ENCODE assay signal across 18 cellular contexts in genomic region chr10:4390219-4390618, GRCh38.
DNase-seq lines count a peak whose midpoint lies in the region; ATAC-seq and TF ChIP-seq lines count a peak whose summit lies in the region.
"Had no signal": no experiment of that assay in that cellular context is flagged by ENCODE, and none has a peak within 500 bp of the region (broad histone marks: within the 10 kb centered on the region; RNA-seq: fewer than 3 reads in every experiment).

No MANE protein-coding gene starts in this region.

- H3K36me3 ChIP-seq in right atrium auricular region (no peaks in the 10 kb centered on the region), Panc1 (ENCODE audit: control insufficient read depth, insufficient read depth, low read length) (no peaks in the 10 kb centered on the region), adrenal gland (replicated peaks in 1 of 2) (no peaks in the 10 kb centered on the region)
- H3K36me3 ChIP-seq: BLaER1, HAP-1 had no signal

- H3K4me1 ChIP-seq in right atrium auricular region = no peaks in the 10 kb centered on the region
- no peaks in the 10 kb centered on the region for H3K4me1 ChIP-seq in Panc1 (ENCODE audit: control insufficient read depth, insufficient read depth, low read length)
- no peaks in the 10 kb centered on the region for H3K4me1 ChIP-seq in adrenal gland (replicated peaks in 1 of 2)
- H3K4me1 ChIP-seq: BLaER1, HAP-1 had no signal

- H3K27ac ChIP-seq in right atrium auricular region (no peak overlapping the region), Panc1 (ENCODE audit: low read length) (peak overlapping the region; percentile 12; the same call in 1 of the 2 replicates), adrenal gland (no peak overlapping the region)
- H3K27ac ChIP-seq: BLaER1, C4-2B had no signal

- H3K9me3 ChIP-seq in right atrium auricular region = no peaks in the 10 kb centered on the region
- H3K9me3 ChIP-seq in Panc1 (ENCODE audit: control insufficient read depth, insufficient read depth, low read depth, low read length) = peaks cover 3% of the 10 kb centered on the region; the same call in 1 of the 2 replicates
- no peaks in the 10 kb centered on the region for H3K9me3 ChIP-seq in adrenal gland (replicated peaks in 1 of 3)
- H3K9me3 ChIP-seq: BLaER1, HAP-1 had no signal

- 86 to 94% (median 94%) methylated on average over 2 of the region's 2 CpGs for WGBS in adrenal gland, 4 donors

- intact Hi-C loops in Right ventricle myocardium superior (cut with DNase I) = no loop called here
- intact Hi-C loops in Panc1 (cut with micrococcal nuclease; ENCODE audit: unreplicated experiment) = no loop called here
- intact Hi-C loops in adrenal gland (cut with DNase I) = no loop called here

- TF ChIP-seq POLR2A in adrenal gland (IDR thresholded peaks at IDR 0.05) = no peak

- CTCF ChIA-PET in Panc1 (lab: Charles Lee) = no interaction called here

- ATAC-seq in Right ventricle myocardium superior (ENCODE audit: poor library complexity) = peak; percentile 48
- no peak for ATAC-seq in Panc1
- ATAC-seq in GM21447 (IDR thresholded peaks at IDR 0.05; ENCODE audit: unreplicated experiment) = no peak

- in situ Hi-C loops in Panc1 (cut with HindIII; ENCODE audit: low pct_unique_long_range_greater_than_20kb, low sequenced_read_pairs) = no loop called here

- BruUV-seq in Panc1 (replicated peaks; lab: Mats Ljungman, UMichigan) = no TSS peak

- DNase-seq in Right ventricle myocardium superior (no peak), right atrium auricular region (ENCODE audit: low spot score) (no peak), AG10803 (ENCODE audit: low read depth) (peak; percentile 3), Panc1 (ENCODE audit: low read depth, low spot score) (no peak), fibroblast of the aortic adventitia (ENCODE audit: low read depth) (peak; percentile 22), adrenal gland (no peak)
- DNase-seq: 8988T; CD4-positive, alpha-beta T cell; CD8-positive, alpha-beta memory T cell; DMS 273 treated with DMSO at 0.1 percent for 48 hours; DMS79; GF-D8; GOT3; HFFc6 had no signal

- TF ChIP-seq CTCF in right atrium auricular region (IDR thresholded peaks at IDR 0.05) = no peak
- TF ChIP-seq CTCF in AG10803 (conservative IDR thresholded peaks at IDR 0.05; ENCODE audit: low read length) = no peak
- TF ChIP-seq CTCF in Panc1 (IDR thresholded peaks at IDR 0.05) = no peak
- TF ChIP-seq CTCF in fibroblast of the aortic adventitia (IDR thresholded peaks at IDR 0.05; ENCODE audit: insufficient read depth, low read length) = no peak
- no peak for TF ChIP-seq CTCF in adrenal gland (IDR thresholded peaks at IDR 0.05)

- POLR2A ChIA-PET in Panc1 (lab: Charles Lee) = no interaction called here

- H3K27me3 ChIP-seq in right atrium auricular region (no peaks in the 10 kb centered on the region), Panc1 (ENCODE audit: control insufficient read depth, insufficient read depth, low read length) (no peaks in the 10 kb centered on the region), adrenal gland (no peaks in the 10 kb centered on the region)
- H3K27me3 ChIP-seq: BLaER1 had no signal

- H3K4me3 ChIP-seq in right atrium auricular region (no peak overlapping the region), AG10803 (ENCODE audit: low read length) (no peak overlapping the region), Panc1 (ENCODE audit: low read depth in 2 of 2, low read length in 2 of 2) (no peak overlapping the region), fibroblast of the aortic adventitia (ENCODE audit: low read depth, low read length) (no peak overlapping the region), adrenal gland (no peak overlapping the region)
- H3K4me3 ChIP-seq: BLaER1, HAP-1 had no signal

Comparison
In these comparisons a context has a peak if more than half of its experiments do, and no peak if none do; other contexts are left out.
1. DNase-seq: peak in AG10803 (single experiment) and fibroblast of the aortic adventitia (single experiment); none in Right ventricle myocardium superior (single experiment), right atrium auricular region (single experiment), Panc1 (single experiment) and adrenal gland (0 of 7).